8 cellular contexts compared by ENCODE assay signal in genomic region chr10:68331455-68332258, GRCh38. TPM values are rescaled to one million over a fixed set of nuclear protein-coding genes. Genes with fewer than 3 reads are reported as not detected.
DNase-seq lines count a peak whose midpoint lies in the region; ATAC-seq and TF ChIP-seq lines count a peak whose summit lies in the region.

A gene with protein sequence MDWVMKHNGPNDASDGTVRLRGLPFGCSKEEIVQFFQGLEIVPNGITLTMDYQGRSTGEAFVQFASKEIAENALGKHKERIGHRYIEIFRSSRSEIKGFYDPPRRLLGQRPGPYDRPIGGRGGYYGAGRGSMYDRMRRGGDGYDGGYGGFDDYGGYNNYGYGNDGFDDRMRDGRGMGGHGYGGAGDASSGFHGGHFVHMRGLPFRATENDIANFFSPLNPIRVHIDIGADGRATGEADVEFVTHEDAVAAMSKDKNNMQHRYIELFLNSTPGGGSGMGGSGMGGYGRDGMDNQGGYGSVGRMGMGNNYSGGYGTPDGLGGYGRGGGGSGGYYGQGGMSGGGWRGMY (plus strand): TSS chr10:68332064. CDS start chr10:68337222, 5,158 bp downstream.

- H3K27me3 Mint-ChIP-seq in naive thymus-derived CD4-positive, alpha-beta T cell: peaks cover 0 to 4% (median 0%) of the 10 kb centered on the region in 5 donors
- no peaks in the 10 kb centered on the region for H3K27me3 Mint-ChIP-seq in stimulated activated memory B cell treated with anti-CD40 and anti-IgM and Interleukin-4, amounts not matched to agents 10 μg/mL and 1 μg/mL and 100 μg/mL, for 72 hours

- H3K9me3 Mint-ChIP-seq in naive thymus-derived CD4-positive, alpha-beta T cell: peaks cover 0 to 6% (median 0%) of the 10 kb centered on the region in 11 donors
- H3K9me3 Mint-ChIP-seq in stimulated activated memory B cell treated with anti-CD40 and anti-IgM and Interleukin-4, amounts not matched to agents 10 μg/mL and 1 μg/mL and 100 μg/mL, for 72 hours: no peaks in the 10 kb centered on the region

- ATAC-seq in naive thymus-derived CD4-positive, alpha-beta T cell: peak; percentile 86
- ATAC-seq in stimulated activated memory B cell treated with anti-CD40 and anti-IgM and Interleukin-4, amounts not matched to agents 10 μg/mL and 1 μg/mL and 100 μg/mL, for 72 hours: peak; percentile 93

- TF ChIP-seq CTCF in LNCaP clone FGC (IDR thresholded peaks at IDR 0.05; ENCODE audit: control insufficient read depth, extremely low read depth, insufficient read depth) (no peak), fibroblast of lung (conservative IDR thresholded peaks at IDR 0.05 in 1 of 2, IDR thresholded peaks at IDR 0.05 in 1 of 2; ENCODE audit: low read depth in 1 of 2, low read length in 2 of 2) (no peak)

- H3K4me1 ChIP-seq in fibroblast of lung (ENCODE audit: control insufficient read depth, extremely low read depth, insufficient read depth, low read length): peaks cover 21% of the 10 kb centered on the region
- peaks cover 15 to 21% of the 10 kb centered on the region in 2 donors for H3K4me1 ChIP-seq in naive thymus-derived CD4-positive, alpha-beta T cell (ENCODE audit: control insufficient read depth in 2 of 2, insufficient read depth in 2 of 2, low read length in 2 of 2)

- H3K4me1 Mint-ChIP-seq in naive thymus-derived CD4-positive, alpha-beta T cell: peaks cover 40 to 65% (median 53%) of the 10 kb centered on the region in 7 donors
- peaks cover 61% of the 10 kb centered on the region for H3K4me1 Mint-ChIP-seq in stimulated activated memory B cell treated with anti-CD40 and anti-IgM and Interleukin-4, amounts not matched to agents 10 μg/mL and 1 μg/mL and 100 μg/mL, for 72 hours

- POLR2A ChIA-PET in naive thymus-derived CD4-positive, alpha-beta T cell (lab: Charles Lee): interaction anchor here (0.5 to 6.0 kb wide), 30 partner anchors 9 to 1805 kb away, joined by 3 to 54 read pairs (median 4); partner anchors contain the start of genes CCAR1, HERC4, RUFY2 and SIRT1

- H3K4me3 ChIP-seq in LNCaP clone FGC (ENCODE audit: low read depth, low read length) (peak within 1 kb of the TSS; percentile 95), fibroblast of lung (replicated peaks in 1 of 4; ENCODE audit: control extremely low read depth in 1 of 4, insufficient read depth in 1 of 4, low read depth in 3 of 4, low read length in 4 of 4) (peak within 1 kb of the TSS; percentile 91 to 94 (median 91))
- H3K4me3 ChIP-seq in naive thymus-derived CD4-positive, alpha-beta T cell (ENCODE audit: low read length): peak within 1 kb of the TSS; percentile 92

- DNase-seq in EL (peak; percentile 97), H4 (ENCODE audit: low spot score) (peak; percentile 97), LNCaP clone FGC (ENCODE audit: low read depth) (peak; percentile 85), RPMI8226 (peak; percentile 97), fibroblast of lung (ENCODE audit: low read depth in 2 of 2) (peak; percentile 92 to 98)
- DNase-seq in activated T-helper 1 cell treated with anti-CD3 and anti-CD28 coated beads, Interleukin-2, amount 50 U/mL, for 16 hours (ENCODE audit: low read depth in 1 of 2, low spot score in 1 of 2): peak; percentile 98
- DNase-seq in naive thymus-derived CD4-positive, alpha-beta T cell: peak; percentile 97 to 99 (median 99)

- H3K9me3 ChIP-seq in fibroblast of lung (ENCODE audit: control insufficient read depth, insufficient read depth, low read depth, low read length): no peaks in the 10 kb centered on the region
- H3K9me3 ChIP-seq in naive thymus-derived CD4-positive, alpha-beta T cell (ENCODE audit: control insufficient read depth in 2 of 3, low read length in 3 of 3): no peaks in the 10 kb centered on the region

- no peaks in the 10 kb centered on the region for H3K27me3 ChIP-seq in fibroblast of lung (ENCODE audit: control insufficient read depth, insufficient read depth, low read length)
- no peaks in the 10 kb centered on the region for H3K27me3 ChIP-seq in naive thymus-derived CD4-positive, alpha-beta T cell (ENCODE audit: control insufficient read depth in 2 of 2, insufficient read depth in 2 of 2, low read length in 2 of 2)

- peak within 1 kb of the TSS; percentile 94 to 100 (median 100) for H3K4me3 Mint-ChIP-seq in naive thymus-derived CD4-positive, alpha-beta T cell
- peak within 1 kb of the TSS; percentile 98 for H3K4me3 Mint-ChIP-seq in stimulated activated memory B cell treated with anti-CD40 and anti-IgM and Interleukin-4, amounts not matched to agents 10 μg/mL and 1 μg/mL and 100 μg/mL, for 72 hours

- H3K36me3 ChIP-seq in fibroblast of lung (ENCODE audit: control insufficient read depth, insufficient read depth, low read length): no peaks in the 10 kb centered on the region
- H3K36me3 ChIP-seq in naive thymus-derived CD4-positive, alpha-beta T cell (ENCODE audit: control insufficient read depth in 2 of 3, insufficient read depth in 3 of 3, low read length in 3 of 3): peaks cover 0 to 10% (median 0%) of the 10 kb centered on the region in 3 experiments

- H3K36me3 Mint-ChIP-seq in naive thymus-derived CD4-positive, alpha-beta T cell: peaks cover 0 to 31% (median 0%) of the 10 kb centered on the region in 5 donors
- peaks cover 27% of the 10 kb centered on the region for H3K36me3 Mint-ChIP-seq in stimulated activated memory B cell treated with anti-CD40 and anti-IgM and Interleukin-4, amounts not matched to agents 10 μg/mL and 1 μg/mL and 100 μg/mL, for 72 hours

- peak within 1 kb of the TSS; percentile 99 for H3K27ac ChIP-seq in fibroblast of lung (ENCODE audit: insufficient read depth, low read length)
- H3K27ac ChIP-seq in naive thymus-derived CD4-positive, alpha-beta T cell (ENCODE audit: low read depth, low read length): peak within 1 kb of the TSS; percentile 99

- H4K20me1 ChIP-seq in fibroblast of lung (ENCODE audit: control insufficient read depth, extremely low read depth, insufficient read depth, low read length): peaks cover 12% of the 10 kb centered on the region

- peak within 1 kb of the TSS; percentile 98 to 100 (median 100) for H3K27ac Mint-ChIP-seq in naive thymus-derived CD4-positive, alpha-beta T cell
- H3K27ac Mint-ChIP-seq in stimulated activated memory B cell treated with anti-CD40 and anti-IgM and Interleukin-4, amounts not matched to agents 10 μg/mL and 1 μg/mL and 100 μg/mL, for 72 hours: peak within 1 kb of the TSS; percentile 99

- peak within 1 kb of the TSS; percentile 73 for H2AFZ ChIP-seq in fibroblast of lung (ENCODE audit: low read length)

- CTCF ChIA-PET in naive thymus-derived CD4-positive, alpha-beta T cell (lab: Charles Lee): interaction anchor here (0.5 to 1.2 kb wide), 2 partner anchors 17 to 476 kb away, joined by 3 to 4 read pairs; no protein-coding TSS in a partner anchor

- peak within 1 kb of the TSS; percentile 92 for H3K9ac ChIP-seq in fibroblast of lung (ENCODE audit: insufficient read depth, low read length)

- H3K79me2 ChIP-seq in fibroblast of lung (ENCODE audit: control insufficient read depth, insufficient read depth, low read length): peaks cover 52% of the 10 kb centered on the region

- peak within 1 kb of the TSS; percentile 98 for H3K4me2 ChIP-seq in fibroblast of lung (ENCODE audit: extremely low read depth, insufficient read depth, low read length)

- intact Hi-C loops in naive thymus-derived CD4-positive, alpha-beta T cell (cut with micrococcal nuclease): loop anchor here (1.0 to 10.0 kb wide), 22 partner anchors 17 to 793 kb away; partner anchors contain the start of genes CCAR1 (in 2 of the 2), DDX50 (in 2 of the 2), RUFY2 (in 2 of the 2) and SIRT1 (in 2 of the 2)

RNA-seq across cellular contexts. Expression of the gene that starts here (rescaled TPM):
- total RNA-seq in H4 (2014; rRNA removed; shearing (Covaris generic)): 15.1 and 21.1 TPM in 2 replicates
- total RNA-seq in fibroblast of lung: 36.5 and 36.7 TPM in 2 replicates
- polyA plus RNA-seq in fibroblast of lung: 51.1 and 102 TPM in 2 replicates
- 159 and 285 TPM in 2 replicates for polyA plus RNA-seq in fibroblast of lung (2012)
- polyA minus RNA-seq in fibroblast of lung (ENCODE audit: low replicate concordance): 17.2 and 37.0 TPM in 2 replicates
- 100 to 1,000 TPM; 125 to 190 (median 156) TPM for total RNA-seq in naive thymus-derived CD4-positive, alpha-beta T cell
- 100 to 1,000 TPM; 148 to 182 TPM for polyA plus RNA-seq in naive thymus-derived CD4-positive, alpha-beta T cell

Comparison
In these comparisons a context has a peak if more than half of its experiments do, and no peak if none do; other contexts are left out.
1. Peak in every context shown above with its lines: DNase-seq, ATAC-seq, H3K4me3 ChIP-seq and H3K27ac ChIP-seq.